20 cellular contexts compared by ENCODE assay signal in genomic region chr7:73613954-73614735, GRCh38. TPM values are rescaled to one million over a fixed set of nuclear protein-coding genes. Genes with fewer than 3 reads are reported as not detected.
DNase-seq lines count a peak whose midpoint lies in the region; ATAC-seq and TF ChIP-seq lines count a peak whose summit lies in the region.
"Had no signal": no experiment of that assay in that cellular context is flagged by ENCODE, and none has a peak within 500 bp of the region (broad histone marks: within the 10 kb centered on the region; RNA-seq: fewer than 3 reads in every experiment).

No MANE protein-coding gene starts in this region.

- H3K18ac ChIP-seq in IMR-90 (ENCODE audit: low read depth, low read length), result no peak overlapping the region

- no peak overlapping the region for H4K5ac ChIP-seq in IMR-90 (ENCODE audit: low read depth, low read length)

- no peaks in the 10 kb centered on the region for H3K79me1 ChIP-seq in IMR-90 (ENCODE audit: low read depth in 1 of 2, low read length in 2 of 2)

- H3K14ac ChIP-seq in IMR-90 (replicated peaks; ENCODE audit: low read depth, low read length), result 0 out of 2 replicates have a peak overlapping the region, but pooled peaks have one; percentile 22

- no peak overlapping the region for H4K91ac ChIP-seq in IMR-90 (ENCODE audit: insufficient read depth, low read depth, low read length)

- ATAC-seq in IMR-90 (ENCODE audit: low read depth) (no peak), SK-N-SH treated with all-trans-retinoic acid at 6 μM for 48 hours (peak; percentile 36), HG03175 (IDR thresholded peaks at IDR 0.05; ENCODE audit: unreplicated experiment) (no peak)
- ATAC-seq: activated CD8-positive, alpha-beta T cell treated with anti-CD3 and anti-CD28 coated beads for 36 hours; activated T-cell treated with anti-CD3 and anti-CD28 coated beads, Interleukin-2, amount 50 U/mL, for 72 hours had no signal

- H3K56ac ChIP-seq in IMR-90 (ENCODE audit: extremely low read depth, insufficient read depth, low read length), result no peak overlapping the region

- no peak overlapping the region for H2BK20ac ChIP-seq in IMR-90 (ENCODE audit: low read depth, low read length)

- H2AK5ac ChIP-seq in IMR-90 (ENCODE audit: low read depth, low read length), result no peak overlapping the region

- H3K9me3 ChIP-seq in IMR-90 (ENCODE audit: control insufficient read depth, insufficient read depth, low read length), result no peaks in the 10 kb centered on the region
- H3K9me3 ChIP-seq in subcutaneous abdominal adipose tissue (ENCODE audit: control insufficient read depth in 5 of 5, low read length in 5 of 5), result no peaks in the 10 kb centered on the region
- H3K9me3 ChIP-seq: BLaER1 treated with 17β-estradiol and CSF1 and Interleukin-3, amounts not matched to agents 10 nM and 100 nM; tibial artery had no signal

- H2BK5ac ChIP-seq in IMR-90 (ENCODE audit: low read depth, low read length, poor library complexity, severe bottlenecking), result no peak overlapping the region

- POLR2A ChIA-PET in IMR-90 (lab: Charles Lee; ENCODE audit: unreplicated experiment), result no interaction called here

- H3K4me2 ChIP-seq in IMR-90 (ENCODE audit: low read depth, low read length), result no peak overlapping the region
- H3K4me2 ChIP-seq: smooth muscle cell had no signal

- TF ChIP-seq POLR2A in IMR-90 (IDR thresholded peaks at IDR 0.05; ENCODE audit: low read depth, low read length), result no peak

- BruUV-seq in IMR-90 (replicated peaks; lab: Mats Ljungman, UMichigan), result no TSS peak

- peak overlapping the region; percentile 5 for H2AK9ac ChIP-seq in IMR-90 (replicated peaks; ENCODE audit: low read depth, low read length, poor library complexity)

- no peak overlapping the region for H2AFZ ChIP-seq in IMR-90 (replicated peaks; ENCODE audit: low read length, poor library complexity)
- H2AFZ ChIP-seq: hepatocyte, parathyroid adenoma had no signal

- no peak overlapping the region for H2BK15ac ChIP-seq in IMR-90 (ENCODE audit: low read depth, low read length)

- H3K27me3 ChIP-seq in IMR-90 (ENCODE audit: control insufficient read depth, insufficient read depth, low read length) (peaks cover 27% of the 10 kb centered on the region), subcutaneous abdominal adipose tissue (ENCODE audit: control insufficient read depth in 5 of 5, insufficient read depth in 4 of 5, low read length in 5 of 5) (peaks cover 0 to 4% (median 0%) of the 10 kb centered on the region in 5 donors)
- H3K27me3 ChIP-seq: hepatocyte had no signal

- H2BK120ac ChIP-seq in IMR-90 (ENCODE audit: low read depth, low read length), result no peak overlapping the region

- H3K4me3 ChIP-seq in IMR-90 (ENCODE audit: insufficient read depth, low read depth, low read length) (no peak overlapping the region), subcutaneous abdominal adipose tissue (ENCODE audit: low read depth in 1 of 5, low read length in 5 of 5) (no peak overlapping the region)
- H3K4me3 ChIP-seq: BLaER1 treated with 17β-estradiol and CSF1 and Interleukin-3, amounts not matched to agents 10 nM and 100 nM; hepatocyte; smooth muscle cell; tibial artery had no signal

- H3K9ac ChIP-seq in IMR-90 (ENCODE audit: low read depth, low read length) (no peak overlapping the region), subcutaneous abdominal adipose tissue (ENCODE audit: low read length in 5 of 5) (no peak overlapping the region)
- H3K9ac ChIP-seq: BLaER1 treated with 17β-estradiol and CSF1 and Interleukin-3, amounts not matched to agents 10 nM and 100 nM; parathyroid adenoma had no signal

- no peak overlapping the region for H3K23ac ChIP-seq in IMR-90 (ENCODE audit: low read depth, low read length)

- no peak for TF ChIP-seq CTCF in IMR-90 (conservative IDR thresholded peaks at IDR 0.05; ENCODE audit: low read depth, low read length)

- intact Hi-C loops in IMR-90 (cut with micrococcal nuclease), result loop anchor here (2.0 kb wide), 1 partner anchor 53 kb away; the partner anchor contains the start of gene VPS37D

- 60% methylated on average over 1 of the region's 14 CpGs; no CpG with 5 or more reads in 1 of the 2 experiments for WGBS in IMR-90 (ENCODE audit: extremely low coverage in 2 of 2, insufficient read length in 1 of 2), 2 experiments

- H3K4me1 ChIP-seq in IMR-90 (ENCODE audit: control insufficient read depth, insufficient read depth, low read length) (no peaks in the 10 kb centered on the region), subcutaneous abdominal adipose tissue (ENCODE audit: control insufficient read depth in 5 of 5, insufficient read depth in 5 of 5, low read length in 5 of 5) (peaks cover 2 to 76% (median 32%) of the 10 kb centered on the region in 5 donors)
- H3K4me1 ChIP-seq: tibial artery had no signal

- no peak overlapping the region for H4K8ac ChIP-seq in IMR-90 (ENCODE audit: low read depth in 2 of 2, low read length in 2 of 2)

- TF ChIP-seq RAD21 in IMR-90 (IDR thresholded peaks at IDR 0.05; ENCODE audit: low read length), result no peak

- CTCF ChIA-PET in IMR-90 (lab: Yijun Ruan, JAX), result interaction anchor here (0.8 kb wide), 1 partner anchor 54 kb away, joined by 3 read pairs; no protein-coding TSS in a partner anchor

- no peak overlapping the region for H3K4ac ChIP-seq in IMR-90 (ENCODE audit: low read depth, low read length)

- H4K20me1 ChIP-seq in IMR-90 (ENCODE audit: insufficient read depth, low read length), result no peaks in the 10 kb centered on the region; the same call in 1 of the 2 replicates

- H3K36me3 ChIP-seq in IMR-90 (ENCODE audit: control insufficient read depth, insufficient read depth, low read length) (no peaks in the 10 kb centered on the region), subcutaneous abdominal adipose tissue (ENCODE audit: control insufficient read depth in 5 of 5, insufficient read depth in 5 of 5, low read length in 5 of 5) (peaks cover 0 to 27% (median 13%) of the 10 kb centered on the region in 5 donors)
- H3K36me3 ChIP-seq: BLaER1 treated with 17β-estradiol and CSF1 and Interleukin-3, amounts not matched to agents 10 nM and 100 nM; tibial artery had no signal

- in situ Hi-C loops in IMR-90 (cut with MboI; ENCODE audit: low sequenced_read_pairs), result loop anchor here (10.0 kb wide), 1 partner anchor 241 kb away; no protein-coding TSS in a partner anchor

- dilution Hi-C loops in IMR-90 (cut with HindIII; ENCODE audit: low sequenced_read_pairs, unreplicated experiment), result no loop called here

- H3K27ac ChIP-seq in IMR-90 (ENCODE audit: insufficient read depth, low read length) (no peak overlapping the region), subcutaneous abdominal adipose tissue (ENCODE audit: low read depth, low read length) (peak overlapping the region; percentile 71)
- H3K27ac ChIP-seq: BLaER1 treated with 17β-estradiol and CSF1 and Interleukin-3, amounts not matched to agents 10 nM and 100 nM; parathyroid adenoma; tibial artery had no signal

- no peak for DNase-seq in IMR-90
- DNase-seq in glomerular visceral epithelial cell (ENCODE audit: extremely low spot score), result peak; percentile 58
- no peak for DNase-seq in SIG-M5 (lab: John Stamatoyannopoulos, UW)
- no peak for DNase-seq in NCI-H510A treated with DMSO at 0.1 percent for 48 hours (lab: John Stamatoyannopoulos, UW)
- DNase-seq: activated CD8-positive, alpha-beta T cell treated with anti-CD3 and anti-CD28 coated beads for 36 hours; activated naive CD8-positive, alpha-beta T cell treated with anti-CD3 and anti-CD28 coated beads, Interleukin-2, amount 10 ng/mL, durations not matched to agents 7 days and 5 days; activated T-cell treated with anti-CD3 and anti-CD28 coated beads, Interleukin-2, amount 50 U/mL, for 72 hours; caudate nucleus; DMS153; KG1; kidney glomerular epithelial cell; NCI-H1105 treated with DMSO at 0.1 percent for 48 hours had no signal

- no peaks in the 10 kb centered on the region; the same call in 1 of the 2 replicates for H3K9me1 ChIP-seq in IMR-90 (ENCODE audit: insufficient read depth, low read length)

TF ChIP-seq in IMR-90, 13 proteins besides CTCF, POLR2A, EP300 and RAD21 (continues in another document):
- TF ChIP-seq NFE2L2 (IDR thresholded peaks at IDR 0.05; ENCODE audit: low read depth, low read length), result no peak
- no peak for TF ChIP-seq RFX5 (IDR thresholded peaks at IDR 0.05; ENCODE audit: low read depth, low read length)
- no peak for TF ChIP-seq CHD1 (IDR thresholded peaks at IDR 0.05; ENCODE audit: low read depth, low read length)
- no peak for TF ChIP-seq RCOR1 (IDR thresholded peaks at IDR 0.05; ENCODE audit: insufficient replicate concordance, low read length)
- TF ChIP-seq MAFK (IDR thresholded peaks at IDR 0.05; ENCODE audit: low read depth, low read length), result no peak

TF ChIP-seq in SK-N-SH treated with all-trans-retinoic acid at 6 μM for 48 hours, 23 proteins besides CTCF, POLR2A, EP300 and RAD21 (continues in another document):
- TF ChIP-seq ZNF565 (CRISPR knock-in tag; conservative IDR thresholded peaks at IDR 0.05; ENCODE audit: low read depth), result no peak
- TF ChIP-seq CSDC2 (CRISPR knock-in tag; IDR thresholded peaks at IDR 0.05), result no peak
- no peak for TF ChIP-seq ZFP3 (CRISPR knock-in tag; IDR thresholded peaks at IDR 0.05)
- TF ChIP-seq RARB (CRISPR knock-in tag; IDR thresholded peaks at IDR 0.05), result no peak
- TF ChIP-seq ESRRG (CRISPR knock-in tag; IDR thresholded peaks at IDR 0.05), result no peak
- no peak for TF ChIP-seq TCF4 (CRISPR knock-in tag; IDR thresholded peaks at IDR 0.05; ENCODE audit: borderline replicate concordance)
- no peak for TF ChIP-seq ZFP30 (CRISPR knock-in tag; IDR thresholded peaks at IDR 0.05)

RNA-seq across cellular contexts. Expression of gene MLXIPL, which starts 10.2 kb away (rescaled TPM):
- not detected in 2 replicates for total RNA-seq in IMR-90 (2012; rRNA removed)
- polyA plus RNA-seq in IMR-90 (2012; rRNA removed), result not detected in 2 replicates
- polyA plus RNA-seq in IMR-90 (2012; cell fraction: cytosol; rRNA removed), result not detected in 2 replicates
- polyA plus RNA-seq in IMR-90 (2012; cell fraction: nucleus; rRNA removed; ENCODE audit: low replicate concordance), result 0.03 TPM in 1 of 2 replicates, not detected in the other
- total RNA-seq: activated CD8-positive, alpha-beta T cell treated with anti-CD3 and anti-CD28 coated beads for 36 hours; activated naive CD8-positive, alpha-beta T cell treated with anti-CD3 and anti-CD28 coated beads, Interleukin-2, amount 10 ng/mL, durations not matched to agents 7 days and 5 days; smooth muscle cell had no signal
- polyA plus RNA-seq: smooth muscle cell had no signal

RNA-seq across cellular contexts. Expression of gene TBL2, which starts 35.8 kb away (rescaled TPM):
- 81.7 and 94.1 TPM in 2 replicates for total RNA-seq in IMR-90 (2012; rRNA removed)
- 61.8 and 72.6 TPM in 2 replicates for polyA plus RNA-seq in IMR-90 (2012; rRNA removed)
- polyA plus RNA-seq in IMR-90 (2012; cell fraction: cytosol; rRNA removed), result 22.3 and 54.6 TPM in 2 replicates
- polyA plus RNA-seq in IMR-90 (2012; cell fraction: nucleus; rRNA removed; ENCODE audit: low replicate concordance), result 42.5 and 66.2 TPM in 2 replicates

RNA-seq across cellular contexts. Expression of gene VPS37D, which starts 53.5 kb away (rescaled TPM):
- 2.3 and 2.8 TPM in 2 replicates for total RNA-seq in IMR-90 (2012; rRNA removed)
- 3.1 and 4.8 TPM in 2 replicates for polyA plus RNA-seq in IMR-90 (2012; rRNA removed)
- polyA plus RNA-seq in IMR-90 (2012; cell fraction: cytosol; rRNA removed), result 4.4 and 4.9 TPM in 2 replicates
- polyA plus RNA-seq in IMR-90 (2012; cell fraction: nucleus; rRNA removed; ENCODE audit: low replicate concordance), result 2.2 and 3.8 TPM in 2 replicates

RNA-seq across cellular contexts. Expression of gene BCL7B, which starts 56.7 kb away (rescaled TPM):
- 6.1 and 7.2 TPM in 2 replicates for total RNA-seq in IMR-90 (2012; rRNA removed)
- 51.3 and 62.6 TPM in 2 replicates for polyA plus RNA-seq in IMR-90 (2012; rRNA removed)
- polyA plus RNA-seq in IMR-90 (2012; cell fraction: cytosol; rRNA removed), result 50.6 and 52.7 TPM in 2 replicates
- 29.2 and 33.8 TPM in 2 replicates for polyA plus RNA-seq in IMR-90 (2012; cell fraction: nucleus; rRNA removed; ENCODE audit: low replicate concordance)
